In the genomic region with DNA sequence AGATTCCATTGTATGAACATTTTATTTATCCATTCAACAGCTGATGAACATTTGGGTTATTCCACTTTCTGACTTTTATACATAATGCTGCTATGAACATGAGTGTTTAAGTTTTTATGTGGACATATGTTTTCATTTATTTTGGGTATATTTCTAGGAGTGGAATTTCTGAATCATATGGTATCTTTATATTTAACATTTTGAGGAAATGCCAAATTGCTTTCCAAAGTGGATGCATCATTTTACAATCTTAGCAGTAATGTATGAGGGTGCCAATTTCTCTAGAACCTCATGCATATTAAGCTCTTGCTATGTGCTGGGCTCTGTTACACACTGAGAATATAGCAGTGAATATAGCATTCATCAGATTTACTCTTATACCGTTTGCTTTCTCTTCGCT, we compare ENCODE assay signal across 21 cellular contexts.
DNase-seq lines count a peak whose midpoint lies in the region; ATAC-seq and TF ChIP-seq lines count a peak whose summit lies in the region.
"Had no signal": no experiment of that assay in that cellular context is flagged by ENCODE, and none has a peak within 500 bp of the region (broad histone marks: within the 10 kb centered on the region; RNA-seq: fewer than 3 reads in every experiment).

No MANE protein-coding gene starts in this region.

- WGBS in testis, 2 donors = 85 to 90% methylated on average over 2 of the region's 2 CpGs

- DNase-seq in EL = peak; percentile 21
- peak; percentile 22 for DNase-seq in amniotic stem cell (lab: John Stamatoyannopoulos, UW)
- DNase-seq in inferior parietal cortex (ENCODE audit: extremely low spot score) = peak; percentile 18
- DNase-seq in NCI-H1092 (lab: John Stamatoyannopoulos, UW) = no peak
- no peak for DNase-seq in testis
- DNase-seq: ACHN; BE2C; C1 segment of cervical spinal cord; CD4-positive, CD25-positive, alpha-beta regulatory T cell; CD8-positive, alpha-beta memory T cell; COR-L47; DMS 273 treated with DMSO at 0.1 percent for 48 hours; DMS53; DND-41; GDM1; H9; IMR-90 had no signal

- no peak overlapping the region for H3K27ac ChIP-seq in testis
- H3K27ac ChIP-seq: HL-60 had no signal

- H3K36me3 ChIP-seq in testis (ENCODE audit: low read depth, missing control alignments) = no peaks in the 10 kb centered on the region
- H3K36me3 ChIP-seq: BE2C had no signal

- no peak for TF ChIP-seq POLR2A in testis (IDR thresholded peaks at IDR 0.05)

- no peak for TF ChIP-seq CTCF in testis (IDR thresholded peaks at IDR 0.05)

- H3K9me3 ChIP-seq in testis = no peaks in the 10 kb centered on the region
- H3K9me3 ChIP-seq: BE2C had no signal

- intact Hi-C loops in testis (cut with DNase I; ENCODE audit: low total_unique reads) = no loop called here

- no peak overlapping the region for H3K4me3 ChIP-seq in testis
- H3K4me3 ChIP-seq: K562 had no signal

- H3K27me3 ChIP-seq in testis = no peaks in the 10 kb centered on the region
- H3K27me3 ChIP-seq: BE2C had no signal

- no peaks in the 10 kb centered on the region for H3K4me1 ChIP-seq in testis
- H3K4me1 ChIP-seq: BE2C had no signal

- no peak for ATAC-seq in HG03139 (IDR thresholded peaks at IDR 0.05; ENCODE audit: unreplicated experiment)
- ATAC-seq in HG03571 (IDR thresholded peaks at IDR 0.05; ENCODE audit: unreplicated experiment) = no peak
- ATAC-seq: K562 had no signal

Comparison
In these comparisons a context has a peak if more than half of its experiments do, and no peak if none do; other contexts are left out.
1. DNase-seq: peak in EL (single experiment), amniotic stem cell (single experiment) and inferior parietal cortex (single experiment); none in NCI-H1092 (single experiment) and testis (single experiment).